ENCODE assay signal across 1 cellular context in genomic region chr5:179679014-179679674, GRCh38.
TF ChIP-seq lines count a peak whose summit lies in the region.

No MANE protein-coding gene starts in this region.

TF ChIP-seq in endothelial cell of umbilical vein, 7 proteins besides CTCF, POLR2A, EP300 and RAD21 (continued from another document):
- TF ChIP-seq MAX (IDR thresholded peaks at IDR 0.05; ENCODE audit: insufficient read depth, insufficient read length): peak; percentile 67
